Comparison of ENCODE assay signal across 27 cellular contexts in genomic region chr12:94280063-94280462, GRCh38.
DNase-seq lines count a peak whose midpoint lies in the region; ATAC-seq, FAIRE-seq and TF ChIP-seq lines count a peak whose summit lies in the region.
"Had no signal": no experiment of that assay in that cellular context is flagged by ENCODE, and none has a peak within 500 bp of the region (broad histone marks: within the 10 kb centered on the region; RNA-seq: fewer than 3 reads in every experiment).

No MANE protein-coding gene starts in this region.

- peaks cover 33% of the 10 kb centered on the region for H3K36me3 Mint-ChIP-seq in brain
- peaks cover 57% of the 10 kb centered on the region for H3K36me3 Mint-ChIP-seq in stimulated activated memory B cell treated with anti-CD40 and anti-IgM and Interleukin-4, amounts not matched to agents 10 μg/mL and 1 μg/mL and 100 μg/mL, for 72 hours

- FAIRE-seq in GM12891 (lab: Jason Lieb, UNC) = peak; percentile 13
- FAIRE-seq: A204.1, GM18507, HTR-8/SVneo, K562 had no signal

- peak; percentile 58 for ATAC-seq in stimulated activated memory B cell treated with anti-CD40 and anti-IgM and Interleukin-4, amounts not matched to agents 10 μg/mL and 1 μg/mL and 100 μg/mL, for 72 hours
- ATAC-seq in HG03442 (IDR thresholded peaks at IDR 0.05; ENCODE audit: unreplicated experiment) (no peak), GM18858 (IDR thresholded peaks at IDR 0.05; ENCODE audit: unreplicated experiment) (no peak), HG03342 (IDR thresholded peaks at IDR 0.05; ENCODE audit: unreplicated experiment) (no peak)
- ATAC-seq: K562, PC-3 had no signal

- H3K27me3 ChIP-seq in BLaER1 = no peaks in the 10 kb centered on the region
- H3K27me3 ChIP-seq: MG63 had no signal

- no peaks in the 10 kb centered on the region for H3K36me3 ChIP-seq in BLaER1
- H3K36me3 ChIP-seq: MG63 had no signal

- TF ChIP-seq CTCF in brain (conservative IDR thresholded peaks at IDR 0.05) = no peak

- H3K4me2 ChIP-seq in BLaER1 = peak overlapping the region; percentile 4; the same call in 1 of the 2 replicates
- H3K4me2 ChIP-seq: SK-N-SH had no signal

- no peaks in the 10 kb centered on the region for H4K20me1 ChIP-seq in BLaER1

- no peak for DNase-seq in GM12891 (ENCODE audit: insufficient read length, low spot score)
- DNase-seq: AML-193; DMS153; DND-41; GM23248; H7; MG63; NCI-H1048; NCI-H1417 treated with DMSO at 0.1 percent for 48 hours; NCI-H1930; NCI-H2107; NCI-H524; NCI-H748 treated with DMSO at 0.1 percent for 48 hours; NK-92 treated with Interleukin-12 subunit alpha and Interleukin-12 subunit beta, amount 100 ng/mL, for 24 hours; PC-3; SK-N-SH had no signal

- no peak for TF ChIP-seq POLR2A in GM12891 (IDR thresholded peaks at IDR 0.05; ENCODE audit: low read depth, low read length)

- H3K4me3 ChIP-seq in BLaER1 = no peak overlapping the region
- H3K4me3 ChIP-seq: GM23248, K562, MG63 had no signal

- H3K4me1 ChIP-seq in BLaER1 = peaks cover 22% of the 10 kb centered on the region

- H3K9me3 Mint-ChIP-seq in brain = no peaks in the 10 kb centered on the region
- H3K9me3 Mint-ChIP-seq in stimulated activated memory B cell treated with anti-CD40 and anti-IgM and Interleukin-4, amounts not matched to agents 10 μg/mL and 1 μg/mL and 100 μg/mL, for 72 hours = no peaks in the 10 kb centered on the region

- no peaks in the 10 kb centered on the region for H3K9me3 ChIP-seq in BLaER1
- H3K9me3 ChIP-seq: MG63, SK-N-SH had no signal

- no peak overlapping the region for H3K27ac ChIP-seq in BLaER1
- H3K27ac ChIP-seq: GM23248 had no signal

- no peak overlapping the region for H3K4me3 Mint-ChIP-seq in brain
- H3K4me3 Mint-ChIP-seq in stimulated activated memory B cell treated with anti-CD40 and anti-IgM and Interleukin-4, amounts not matched to agents 10 μg/mL and 1 μg/mL and 100 μg/mL, for 72 hours = no peak overlapping the region
- H3K4me3 Mint-ChIP-seq: CD14-positive monocyte had no signal

- H3K9ac ChIP-seq in BLaER1 = no peak overlapping the region
- H3K9ac ChIP-seq: GM23248, SK-N-SH had no signal

- H3K27ac Mint-ChIP-seq in brain = peak overlapping the region in 3 of 5 experiments; percentile 2 to 38 (median 23)
- H3K27ac Mint-ChIP-seq in stimulated activated memory B cell treated with anti-CD40 and anti-IgM and Interleukin-4, amounts not matched to agents 10 μg/mL and 1 μg/mL and 100 μg/mL, for 72 hours = peak overlapping the region; percentile 52

- peaks cover 17% of the 10 kb centered on the region for H3K4me1 Mint-ChIP-seq in brain
- H3K4me1 Mint-ChIP-seq in stimulated activated memory B cell treated with anti-CD40 and anti-IgM and Interleukin-4, amounts not matched to agents 10 μg/mL and 1 μg/mL and 100 μg/mL, for 72 hours = peaks cover 34% of the 10 kb centered on the region

- H3K27me3 Mint-ChIP-seq in brain = peaks cover 4% of the 10 kb centered on the region
- H3K27me3 Mint-ChIP-seq in stimulated activated memory B cell treated with anti-CD40 and anti-IgM and Interleukin-4, amounts not matched to agents 10 μg/mL and 1 μg/mL and 100 μg/mL, for 72 hours = no peaks in the 10 kb centered on the region

TF ChIP-seq in GM12891, 5 proteins besides CTCF, POLR2A, EP300 and RAD21:
- TF ChIP-seq POLR2AphosphoS5 (IDR thresholded peaks at IDR 0.05; ENCODE audit: low read depth, low read length) (no peak), POU2F2 (IDR thresholded peaks at IDR 0.05; ENCODE audit: low read depth, low read length) (no peak), TAF1 (IDR thresholded peaks at IDR 0.05; ENCODE audit: low read depth, low read length) (no peak), PAX5 (IDR thresholded peaks at IDR 0.05; ENCODE audit: insufficient read depth, low read length, severe bottlenecking) (no peak), SPI1 (IDR thresholded peaks at IDR 0.05; ENCODE audit: low read depth, low read length) (no peak)
